ENCODE assay signal across 8 cellular contexts in genomic region chr6:109794201-109794926, GRCh38.
DNase-seq lines count a peak whose midpoint lies in the region; ATAC-seq and TF ChIP-seq lines count a peak whose summit lies in the region.

No MANE protein-coding gene starts in this region.

- peak overlapping the region; percentile 25; the same call in 1 of the 2 replicates for H3K56ac ChIP-seq in IMR-90 (ENCODE audit: extremely low read depth, insufficient read depth, low read length)

- H3K4me3 ChIP-seq in IMR-90 (ENCODE audit: insufficient read depth, low read depth, low read length) = no peak overlapping the region

- H3K4me1 Mint-ChIP-seq in nephron progenitor cell = peaks cover 13% of the 10 kb centered on the region

- H2BK15ac ChIP-seq in IMR-90 (ENCODE audit: low read depth, low read length) = peak overlapping the region; percentile 77; the same call in 2 of the 3 replicates

- peak overlapping the region; percentile 91 for H2AK5ac ChIP-seq in IMR-90 (ENCODE audit: low read depth, low read length)

- peak overlapping the region; percentile 75 for H4K5ac ChIP-seq in IMR-90 (ENCODE audit: low read depth, low read length)

- H3K14ac ChIP-seq in IMR-90 (replicated peaks; ENCODE audit: low read depth, low read length) = peak overlapping the region; percentile 84

- intact Hi-C loops in IMR-90 (cut with micrococcal nuclease) = loop anchor here (10.0 kb wide), 1 partner anchor 240 kb away; no protein-coding TSS in a partner anchor

- H3K79me1 ChIP-seq in IMR-90 (ENCODE audit: low read depth in 1 of 2, low read length in 2 of 2) = peaks cover 0 to 3% of the 10 kb centered on the region in 2 experiments; a peak in 1 of 4 replicates

- peaks cover 15% of the 10 kb centered on the region for H3K4me1 ChIP-seq in IMR-90 (ENCODE audit: control insufficient read depth, insufficient read depth, low read length)

- TF ChIP-seq CTCF in IMR-90 (conservative IDR thresholded peaks at IDR 0.05; ENCODE audit: low read depth, low read length) = no peak
- no peak for TF ChIP-seq CTCF in omental fat pad (IDR thresholded peaks at IDR 0.05)
- TF ChIP-seq CTCF in nephron progenitor cell (IDR thresholded peaks at IDR 0.05) = no peak

- peak overlapping the region; percentile 94 for H2BK20ac ChIP-seq in IMR-90 (ENCODE audit: low read depth, low read length)

- ATAC-seq in IMR-90 (ENCODE audit: low read depth) (peak; percentile 52), omental fat pad (ENCODE audit: low FRiP score) (peak; percentile 77), GM21367 (IDR thresholded peaks at IDR 0.05; ENCODE audit: unreplicated experiment) (no peak)

- H3K36me3 Mint-ChIP-seq in nephron progenitor cell (ENCODE audit: low read depth) = peaks cover 1% of the 10 kb centered on the region

- H3K27ac ChIP-seq in IMR-90 (ENCODE audit: insufficient read depth, low read length) (peak overlapping the region; percentile 86), caudate nucleus (ENCODE audit: low read depth, low read length) (peak overlapping the region; percentile 9)

- H3K36me3 ChIP-seq in IMR-90 (ENCODE audit: control insufficient read depth, insufficient read depth, low read length) = no peaks in the 10 kb centered on the region

- H2BK5ac ChIP-seq in IMR-90 (ENCODE audit: low read depth, low read length, poor library complexity, severe bottlenecking) = peak overlapping the region; percentile 86

- H3K23ac ChIP-seq in IMR-90 (ENCODE audit: low read depth, low read length) = peak overlapping the region; percentile 93

- peak overlapping the region; percentile 77 for H2AFZ ChIP-seq in IMR-90 (replicated peaks; ENCODE audit: low read length, poor library complexity)

- CTCF ChIA-PET in IMR-90 (lab: Yijun Ruan, JAX) = interaction anchor here (1.0 kb wide), 1 partner anchor 245 kb away, joined by 4 read pairs; no protein-coding TSS in a partner anchor

- H3K18ac ChIP-seq in IMR-90 (ENCODE audit: low read depth, low read length) = peak overlapping the region; percentile 92

- BruUV-seq in IMR-90 (replicated peaks; lab: Mats Ljungman, UMichigan) = no TSS peak

- H3K4me2 ChIP-seq in IMR-90 (ENCODE audit: low read depth, low read length) = peak overlapping the region; percentile 2; the same call in 1 of the 2 replicates

- H4K8ac ChIP-seq in IMR-90 (ENCODE audit: low read depth in 2 of 2, low read length in 2 of 2) = peak overlapping the region; percentile 63 to 86

- peaks cover 19% of the 10 kb centered on the region for H3K9me1 ChIP-seq in IMR-90 (ENCODE audit: insufficient read depth, low read length)

- H2BK120ac ChIP-seq in IMR-90 (ENCODE audit: low read depth, low read length) = peak overlapping the region; percentile 95

- H4K91ac ChIP-seq in IMR-90 (ENCODE audit: insufficient read depth, low read depth, low read length) = peak overlapping the region; percentile 88

- no peaks in the 10 kb centered on the region for H3K27me3 Mint-ChIP-seq in nephron progenitor cell (ENCODE audit: low read depth, poor library complexity)

- peak overlapping the region; percentile 35; the same call in 1 of the 2 replicates for H3K9ac ChIP-seq in IMR-90 (ENCODE audit: low read depth, low read length)

- H3K9me3 Mint-ChIP-seq in nephron progenitor cell = no peaks in the 10 kb centered on the region

- H3K4ac ChIP-seq in IMR-90 (ENCODE audit: low read depth, low read length) = peak overlapping the region; percentile 95

- H4K20me1 ChIP-seq in IMR-90 (ENCODE audit: insufficient read depth, low read length) = no peaks in the 10 kb centered on the region

- DNase-seq in Daoy (ENCODE audit: low read depth) (peak; percentile 77), IMR-90 (peak; percentile 88), caudate nucleus (lab: John Stamatoyannopoulos, UW) (no peak), omental fat pad (ENCODE audit: low spot score) (no peak), nephron progenitor cell (no peak)
- no peak for DNase-seq in activated CD8-positive, alpha-beta memory T cell treated with anti-CD3 and anti-CD28 coated beads, Interleukin-2, amount 50 U/mL, for 4 hours
- DNase-seq in NK-92 treated with Interleukin-12 subunit alpha and Interleukin-12 subunit beta, amount 100 ng/mL, for 24 hours (lab: John Stamatoyannopoulos, UW) = no peak

- WGBS in IMR-90 (ENCODE audit: extremely low coverage in 2 of 2, insufficient read length in 1 of 2), 2 experiments = 93% methylated on average over 2 of the region's 6 CpGs; no CpG with 5 or more reads in 1 of the 2 experiments

- H3K27me3 ChIP-seq in IMR-90 (ENCODE audit: control insufficient read depth, insufficient read depth, low read length) = no peaks in the 10 kb centered on the region

- dilution Hi-C loops in IMR-90 (cut with HindIII; ENCODE audit: low sequenced_read_pairs, unreplicated experiment) = no loop called here

- TF ChIP-seq RAD21 in IMR-90 (IDR thresholded peaks at IDR 0.05; ENCODE audit: low read length) = no peak

- POLR2A ChIA-PET in IMR-90 (lab: Charles Lee; ENCODE audit: unreplicated experiment) = no interaction called here

- H3K4me3 Mint-ChIP-seq in nephron progenitor cell = no peak overlapping the region

- no peak overlapping the region for H3K27ac Mint-ChIP-seq in nephron progenitor cell

- H2AK9ac ChIP-seq in IMR-90 (replicated peaks; ENCODE audit: low read depth, low read length, poor library complexity) = peak overlapping the region; percentile 76

- no peaks in the 10 kb centered on the region for H3K9me3 ChIP-seq in IMR-90 (ENCODE audit: control insufficient read depth, insufficient read depth, low read length)

- TF ChIP-seq POLR2A in IMR-90 (IDR thresholded peaks at IDR 0.05; ENCODE audit: low read depth, low read length) = no peak

- in situ Hi-C loops in IMR-90 (cut with MboI; ENCODE audit: low sequenced_read_pairs) = no loop called here

TF ChIP-seq in IMR-90, 13 proteins besides CTCF, POLR2A, EP300 and RAD21:
- TF ChIP-seq MAFK (IDR thresholded peaks at IDR 0.05; ENCODE audit: low read depth, low read length) (no peak), USF2 (IDR thresholded peaks at IDR 0.05; ENCODE audit: low read depth, low read length) (no peak), RCOR1 (IDR thresholded peaks at IDR 0.05; ENCODE audit: insufficient replicate concordance, low read length) (no peak)

Comparison
In these comparisons a context has a peak if more than half of its experiments do, and no peak if none do; other contexts are left out.
1. DNase-seq: peak in Daoy (single experiment) and IMR-90 (single experiment); none in caudate nucleus (0 of 61), omental fat pad (single experiment), activated CD8-positive, alpha-beta memory T cell treated with anti-CD3 and anti-CD28 coated beads, Interleukin-2, amount 50 U/mL, for 4 hours (single experiment), nephron progenitor cell (single experiment) and NK-92 treated with Interleukin-12 subunit alpha and Interleukin-12 subunit beta, amount 100 ng/mL, for 24 hours (single experiment).